Comparison of ENCODE assay signal across 15 cellular contexts in genomic region chr14:70152704-70153103, GRCh38. TPM values are rescaled to one million over a fixed set of nuclear protein-coding genes. Genes with fewer than 3 reads are reported as not detected.
"Had no signal": no experiment of that assay in that cellular context is flagged by ENCODE, and none has a peak within 500 bp of the region (broad histone marks: within the 10 kb centered on the region; RNA-seq: fewer than 3 reads in every experiment).

No MANE protein-coding gene starts in this region.

- DNase-seq: activated CD4-positive, alpha-beta memory T cell treated with anti-CD3 and anti-CD28 coated beads for 36 hours; activated CD4-positive, alpha-beta T cell treated with anti-CD3 and anti-CD28 coated beads for 1 hour; activated CD8-positive, alpha-beta memory T cell treated with anti-CD3 and anti-CD28 coated beads, Interleukin-2, amount 10 ng/mL, durations not matched to agents 7 days and 5 days; activated naive CD4-positive, alpha-beta T cell treated with anti-CD3 and anti-CD28 coated beads for 36 hours; activated T-cell treated with anti-CD3 and anti-CD28 coated beads, Interleukin-2, amount 50 U/mL, for 1 hour; mammary epithelial cell; mucosa of descending colon; naive thymus-derived CD4-positive, alpha-beta T cell; stimulated activated CD4-positive, alpha-beta T cell treated with anti-CD3 and anti-CD28 coated beads, Interleukin-2, amount 100 ng/mL, for 48 hours; stimulated activated naive CD4-positive, alpha-beta T cell; tibial artery had no signal

- ATAC-seq: activated CD8-positive, alpha-beta memory T cell treated with anti-CD3 and anti-CD28 coated beads, Interleukin-2, amount 10 ng/mL, durations not matched to agents 7 days and 5 days; left lobe of liver; mucosa of descending colon; naive thymus-derived CD4-positive, alpha-beta T cell had no signal

- H2AFZ ChIP-seq: parathyroid adenoma had no signal

- H3K36me3 ChIP-seq: neutrophil, tibial artery had no signal

- H3K4me1 ChIP-seq: parathyroid adenoma, tibial artery had no signal

- H3K4me3 ChIP-seq: mucosa of descending colon, tibial artery had no signal

- H3K27ac ChIP-seq: neutrophil, parathyroid adenoma, tibial artery had no signal

- H3K27me3 ChIP-seq: neutrophil had no signal

- H3K9ac ChIP-seq: parathyroid adenoma had no signal

- H3K79me2 ChIP-seq: parathyroid adenoma had no signal

- H3K9me3 ChIP-seq: mucosa of descending colon, neutrophil, tibial artery had no signal

RNA-seq across cellular contexts. Expression of gene SLC8A3, which starts 36.0 kb away (rescaled TPM):
- total RNA-seq: activated CD8-positive, alpha-beta memory T cell treated with anti-CD3 and anti-CD28 coated beads, Interleukin-2, amount 10 ng/mL, durations not matched to agents 7 days and 5 days; bronchial epithelial cell; mammary epithelial cell had no signal
- polyA plus RNA-seq: naive thymus-derived CD4-positive, alpha-beta T cell had no signal
